1 cellular context compared by ENCODE assay signal in genomic region chr18:34928068-34928753, GRCh38.
A peak's percentile ranks its signal among the peaks of the same experiment; 100 is the strongest.
TF ChIP-seq lines count a peak whose summit lies in the region.

No MANE protein-coding gene starts in this region.

TF ChIP-seq in HepG2, 621 proteins besides CTCF, POLR2A, EP300 and RAD21 (continued from another document and continues in another):
- TF ChIP-seq CAMTA2 (CRISPR knock-in tag; IDR thresholded peaks at IDR 0.05; ENCODE audit: borderline replicate concordance) (no peak), PAX8 (CRISPR knock-in tag; IDR thresholded peaks at IDR 0.05; ENCODE audit: borderline replicate concordance) (no peak), HNRNPUL1 (IDR thresholded peaks at IDR 0.05; ENCODE audit: low read depth, low read length) (no peak), ZNF720 (CRISPR knock-in tag; IDR thresholded peaks at IDR 0.05) (no peak), CBFB (CRISPR knock-in tag; IDR thresholded peaks at IDR 0.05) (0 out of 2 replicates have a peak, but pooled peaks have one; percentile 16), ZNF367 (CRISPR knock-in tag; IDR thresholded peaks at IDR 0.05; ENCODE audit: borderline replicate concordance) (no peak), NFRKB (IDR thresholded peaks at IDR 0.05) (no peak), ZNF318 (CRISPR knock-in tag; IDR thresholded peaks at IDR 0.05) (no peak), NCOR1 (IDR thresholded peaks at IDR 0.05; ENCODE audit: borderline replicate concordance, low read length) (peak; percentile 55; the same call in 1 of the 2 replicates), ZNF350 (CRISPR knock-in tag; IDR thresholded peaks at IDR 0.05; ENCODE audit: borderline replicate concordance, low read depth) (no peak), SPEN (CRISPR knock-in tag; IDR thresholded peaks at IDR 0.05; ENCODE audit: low read depth) (peak; percentile 81; the same call in 1 of the 2 replicates), KDM4B (CRISPR knock-in tag; IDR thresholded peaks at IDR 0.05) (no peak), ZC3H13 (CRISPR knock-in tag; IDR thresholded peaks at IDR 0.05) (no peak), ZNF792 (CRISPR knock-in tag; IDR thresholded peaks at IDR 0.05) (peak; percentile 79), ZNF784 (CRISPR knock-in tag; IDR thresholded peaks at IDR 0.05; ENCODE audit: borderline replicate concordance) (no peak), CEBPG (CRISPR knock-in tag; IDR thresholded peaks at IDR 0.05) (0 out of 2 replicates have a peak, but pooled peaks have one; percentile 15), SUZ12 (IDR thresholded peaks at IDR 0.05; ENCODE audit: low read depth, low read length) (no peak), ATF1 (CRISPR knock-in tag; IDR thresholded peaks at IDR 0.05) (no peak), MIER3 (CRISPR knock-in tag; IDR thresholded peaks at IDR 0.05; ENCODE audit: borderline replicate concordance) (0 out of 2 replicates have a peak, but pooled peaks have one; percentile 60), ZNF354B (CRISPR knock-in tag; IDR thresholded peaks at IDR 0.05) (no peak), ZNF816 (CRISPR knock-in tag; IDR thresholded peaks at IDR 0.05; ENCODE audit: borderline replicate concordance) (no peak), MEIS2 (CRISPR knock-in tag; IDR thresholded peaks at IDR 0.05) (peak; percentile 68; the same call in 1 of the 2 replicates), TGIF2 (CRISPR knock-in tag; IDR thresholded peaks at IDR 0.05) (peak; percentile 24; the same call in 1 of the 2 replicates), ZNF83 (CRISPR knock-in tag; IDR thresholded peaks at IDR 0.05; ENCODE audit: borderline replicate concordance) (no peak), NAIF1 (CRISPR knock-in tag; IDR thresholded peaks at IDR 0.05; ENCODE audit: borderline replicate concordance) (0 out of 2 replicates have a peak, but pooled peaks have one; percentile 25), ZMYM2 (CRISPR knock-in tag; IDR thresholded peaks at IDR 0.05) (0 out of 2 replicates have a peak, but pooled peaks have one; percentile 45), ZFP41 (CRISPR knock-in tag; IDR thresholded peaks at IDR 0.05; ENCODE audit: borderline replicate concordance) (no peak), RCOR2 (CRISPR knock-in tag; IDR thresholded peaks at IDR 0.05) (peak; percentile 62), ZBTB43 (CRISPR knock-in tag; conservative IDR thresholded peaks at IDR 0.05) (0 out of 2 replicates have a peak, but pooled peaks have one; percentile 37), HIC2 (CRISPR knock-in tag; IDR thresholded peaks at IDR 0.05; ENCODE audit: low read depth) (peak; percentile 76), ZNF34 (CRISPR knock-in tag; IDR thresholded peaks at IDR 0.05; ENCODE audit: borderline replicate concordance) (no peak), ZBTB14 (CRISPR knock-in tag; IDR thresholded peaks at IDR 0.05) (no peak), ZNF331 (CRISPR knock-in tag; IDR thresholded peaks at IDR 0.05) (peak; percentile 74), ZBTB46 (CRISPR knock-in tag; IDR thresholded peaks at IDR 0.05; ENCODE audit: borderline replicate concordance) (no peak)
- TF ChIP-seq, protein P1, sequence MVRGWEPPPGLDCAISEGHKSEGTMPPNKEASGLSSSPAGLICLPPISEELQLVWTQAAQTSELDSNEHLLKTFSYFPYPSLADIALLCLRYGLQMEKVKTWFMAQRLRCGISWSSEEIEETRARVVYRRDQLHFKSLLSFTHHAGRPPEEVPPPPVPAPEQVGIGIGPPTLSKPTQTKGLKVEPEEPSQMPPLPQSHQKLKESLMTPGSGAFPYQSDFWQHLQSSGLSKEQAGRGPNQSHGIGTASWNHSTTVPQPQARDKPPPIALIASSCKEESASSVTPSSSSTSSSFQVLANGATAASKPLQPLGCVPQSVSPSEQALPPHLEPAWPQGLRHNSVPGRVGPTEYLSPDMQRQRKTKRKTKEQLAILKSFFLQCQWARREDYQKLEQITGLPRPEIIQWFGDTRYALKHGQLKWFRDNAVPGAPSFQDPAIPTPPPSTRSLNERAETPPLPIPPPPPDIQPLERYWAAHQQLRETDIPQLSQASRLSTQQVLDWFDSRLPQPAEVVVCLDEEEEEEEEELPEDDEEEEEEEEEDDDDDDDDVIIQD (CRISPR knock-in tag; IDR thresholded peaks at IDR 0.05; ENCODE audit: low read depth) = peak; percentile 93
- TF ChIP-seq, protein P2, sequence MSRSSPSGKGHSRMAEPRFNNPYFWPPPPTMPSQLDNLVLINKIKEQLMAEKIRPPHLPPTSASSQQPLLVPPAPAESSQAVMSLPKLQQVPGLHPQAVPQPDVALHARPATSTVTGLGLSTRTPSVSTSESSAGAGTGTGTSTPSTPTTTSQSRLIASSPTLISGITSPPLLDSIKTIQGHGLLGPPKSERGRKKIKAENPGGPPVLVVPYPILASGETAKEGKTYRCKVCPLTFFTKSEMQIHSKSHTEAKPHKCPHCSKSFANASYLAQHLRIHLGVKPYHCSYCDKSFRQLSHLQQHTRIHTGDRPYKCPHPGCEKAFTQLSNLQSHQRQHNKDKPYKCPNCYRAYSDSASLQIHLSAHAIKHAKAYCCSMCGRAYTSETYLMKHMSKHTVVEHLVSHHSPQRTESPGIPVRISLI (CRISPR knock-in tag; IDR thresholded peaks at IDR 0.05; ENCODE audit: borderline replicate concordance) = peak; percentile 34; the same call in 1 of the 2 replicates
- TF ChIP-seq, protein P3, sequence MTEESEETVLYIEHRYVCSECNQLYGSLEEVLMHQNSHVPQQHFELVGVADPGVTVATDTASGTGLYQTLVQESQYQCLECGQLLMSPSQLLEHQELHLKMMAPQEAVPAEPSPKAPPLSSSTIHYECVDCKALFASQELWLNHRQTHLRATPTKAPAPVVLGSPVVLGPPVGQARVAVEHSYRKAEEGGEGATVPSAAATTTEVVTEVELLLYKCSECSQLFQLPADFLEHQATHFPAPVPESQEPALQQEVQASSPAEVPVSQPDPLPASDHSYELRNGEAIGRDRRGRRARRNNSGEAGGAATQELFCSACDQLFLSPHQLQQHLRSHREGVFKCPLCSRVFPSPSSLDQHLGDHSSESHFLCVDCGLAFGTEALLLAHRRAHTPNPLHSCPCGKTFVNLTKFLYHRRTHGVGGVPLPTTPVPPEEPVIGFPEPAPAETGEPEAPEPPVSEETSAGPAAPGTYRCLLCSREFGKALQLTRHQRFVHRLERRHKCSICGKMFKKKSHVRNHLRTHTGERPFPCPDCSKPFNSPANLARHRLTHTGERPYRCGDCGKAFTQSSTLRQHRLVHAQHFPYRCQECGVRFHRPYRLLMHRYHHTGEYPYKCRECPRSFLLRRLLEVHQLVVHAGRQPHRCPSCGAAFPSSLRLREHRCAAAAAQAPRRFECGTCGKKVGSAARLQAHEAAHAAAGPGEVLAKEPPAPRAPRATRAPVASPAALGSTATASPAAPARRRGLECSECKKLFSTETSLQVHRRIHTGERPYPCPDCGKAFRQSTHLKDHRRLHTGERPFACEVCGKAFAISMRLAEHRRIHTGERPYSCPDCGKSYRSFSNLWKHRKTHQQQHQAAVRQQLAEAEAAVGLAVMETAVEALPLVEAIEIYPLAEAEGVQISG (CRISPR knock-in tag; IDR thresholded peaks at IDR 0.05) = 0 out of 2 replicates have a peak, but pooled peaks have one; percentile 24
